20 cellular contexts compared by ENCODE assay signal in genomic region chr4:153060191-153060590, GRCh38.
"Had no signal": no experiment of that assay in that cellular context is flagged by ENCODE, and none has a peak within 500 bp of the region (broad histone marks: within the 10 kb centered on the region; RNA-seq: fewer than 3 reads in every experiment).

No MANE protein-coding gene starts in this region.

- H3K27ac Mint-ChIP-seq: activated CD4-positive, alpha-beta memory T cell treated with anti-CD3 and anti-CD28 coated beads for 36 hours; activated naive CD4-positive, alpha-beta T cell treated with anti-CD3 and anti-CD28 coated beads for 36 hours; activated naive CD8-positive, alpha-beta T cell treated with anti-CD3 and anti-CD28 coated beads, Interleukin-2, amount 10 ng/mL, durations not matched to agents 7 days and 5 days; activated T-cell treated with anti-CD3 and anti-CD28 coated beads, Interleukin-2, amount 50 U/mL, for 72 hours; dendritic cell treated with granulocyte-macrophage colony-stimulating factor and Interleukin-4, amounts not matched to agents 40 ng/mL and 50 ng/mL, for 4 days; mesothelial cell of epicardium; natural killer cell; stimulated activated naive CD8-positive, alpha-beta T cell treated with anti-CD3 and anti-CD28 coated beads, Interleukin-15, Interleukin-2, amounts not matched to agents 100 ng/mL and 50 ng/mL, for 24 hours; T-helper 1 cell treated with Interleukin-12 subunit alpha and Interleukin-12 subunit beta and Interleukin-4 antibody, amounts not matched to agents 30 μg/mL and 1 μg/mL, for 36 hours had no signal

- ATAC-seq: activated T-cell treated with anti-CD3 and anti-CD28 coated beads, Interleukin-2, amount 50 U/mL, for 72 hours; heart right ventricle; left lobe of liver; natural killer cell had no signal

- H3K4me1 Mint-ChIP-seq: activated naive CD8-positive, alpha-beta T cell treated with anti-CD3 and anti-CD28 coated beads, Interleukin-2, amount 10 ng/mL, durations not matched to agents 7 days and 5 days; mesothelial cell of epicardium; natural killer cell had no signal

- H3K9me3 Mint-ChIP-seq: activated CD4-positive, alpha-beta memory T cell treated with anti-CD3 and anti-CD28 coated beads for 36 hours; activated naive CD4-positive, alpha-beta T cell treated with anti-CD3 and anti-CD28 coated beads for 36 hours; activated naive CD8-positive, alpha-beta T cell treated with anti-CD3 and anti-CD28 coated beads, Interleukin-2, amount 10 ng/mL, durations not matched to agents 7 days and 5 days; activated T-cell treated with anti-CD3 and anti-CD28 coated beads, Interleukin-2, amount 50 U/mL, for 72 hours; dendritic cell treated with granulocyte-macrophage colony-stimulating factor and Interleukin-4, amounts not matched to agents 40 ng/mL and 50 ng/mL, for 4 days; mesothelial cell of epicardium; natural killer cell; stimulated activated naive CD8-positive, alpha-beta T cell treated with anti-CD3 and anti-CD28 coated beads, Interleukin-15, Interleukin-2, amounts not matched to agents 100 ng/mL and 50 ng/mL, for 24 hours; T-helper 1 cell treated with Interleukin-12 subunit alpha and Interleukin-12 subunit beta and Interleukin-4 antibody, amounts not matched to agents 30 μg/mL and 1 μg/mL, for 36 hours had no signal

- H3K4me3 Mint-ChIP-seq: activated CD4-positive, alpha-beta memory T cell treated with anti-CD3 and anti-CD28 coated beads for 36 hours; activated naive CD4-positive, alpha-beta T cell treated with anti-CD3 and anti-CD28 coated beads for 36 hours; activated naive CD8-positive, alpha-beta T cell treated with anti-CD3 and anti-CD28 coated beads, Interleukin-2, amount 10 ng/mL, durations not matched to agents 7 days and 5 days; activated T-cell treated with anti-CD3 and anti-CD28 coated beads, Interleukin-2, amount 50 U/mL, for 72 hours; dendritic cell treated with granulocyte-macrophage colony-stimulating factor and Interleukin-4, amounts not matched to agents 40 ng/mL and 50 ng/mL, for 4 days; mesothelial cell of epicardium; natural killer cell; stimulated activated naive CD8-positive, alpha-beta T cell treated with anti-CD3 and anti-CD28 coated beads, Interleukin-15, Interleukin-2, amounts not matched to agents 100 ng/mL and 50 ng/mL, for 24 hours; T-helper 1 cell treated with Interleukin-12 subunit alpha and Interleukin-12 subunit beta and Interleukin-4 antibody, amounts not matched to agents 30 μg/mL and 1 μg/mL, for 36 hours had no signal

- H3K36me3 Mint-ChIP-seq: activated CD4-positive, alpha-beta memory T cell treated with anti-CD3 and anti-CD28 coated beads for 36 hours; activated naive CD8-positive, alpha-beta T cell treated with anti-CD3 and anti-CD28 coated beads, Interleukin-2, amount 10 ng/mL, durations not matched to agents 7 days and 5 days; mesothelial cell of epicardium; natural killer cell had no signal

- H3K9me3 ChIP-seq: heart right ventricle, ovary, prostate gland, spleen, thyroid gland had no signal

- DNase-seq: activated CD4-positive, alpha-beta memory T cell treated with anti-CD3 and anti-CD28 coated beads for 36 hours; activated CD4-positive, alpha-beta T cell treated with anti-CD3 and anti-CD28 coated beads for 48 hours; activated effector memory CD4-positive, alpha-beta T cell treated with Interleukin-2 at 50 U/mL for 16 hours; activated naive CD4-positive, alpha-beta T cell treated with anti-CD3 and anti-CD28 coated beads for 36 hours; activated naive CD8-positive, alpha-beta T cell treated with anti-CD3 and anti-CD28 coated beads, Interleukin-2, amount 10 ng/mL, durations not matched to agents 7 days and 5 days; activated T-cell treated with anti-CD3 and anti-CD28 coated beads, Interleukin-2, amount 50 U/mL, for 72 hours; amniotic stem cell; effector CD4-positive, alpha-beta T cell; heart right ventricle; natural killer cell; ovary; spleen; stimulated activated CD4-positive, alpha-beta T cell treated with anti-CD3 and anti-CD28 coated beads, Interleukin-4, amount 100 ng/mL, for 24 hours; thyroid gland had no signal
